In genomic region chr3:103048371-103048722, GRCh38 we compare ENCODE assay signal across 13 cellular contexts.
DNase-seq lines count a peak whose midpoint lies in the region; ATAC-seq and FAIRE-seq lines count a peak whose summit lies in the region.
"Had no signal": no experiment of that assay in that cellular context is flagged by ENCODE, and none has a peak within 500 bp of the region (broad histone marks: within the 10 kb centered on the region; RNA-seq: fewer than 3 reads in every experiment).

No MANE protein-coding gene starts in this region.

- H3K4me1 ChIP-seq in mesenchymal stem cell (ENCODE audit: control insufficient read depth, insufficient read depth, low read depth, low read length) (peaks cover 3% of the 10 kb centered on the region), small intestine (ENCODE audit: control insufficient read depth in 2 of 2, insufficient read depth in 1 of 2, low read depth in 1 of 2, low read length in 1 of 2) (peaks cover 2 to 7% of the 10 kb centered on the region in 2 donors)

- H3K36me3 ChIP-seq in mesenchymal stem cell (ENCODE audit: control insufficient read depth in 1 of 2, insufficient read depth in 2 of 2, low read depth in 1 of 2, low read length in 2 of 2) (no peaks in the 10 kb centered on the region), small intestine (ENCODE audit: control insufficient read depth in 2 of 2, insufficient read depth in 2 of 2, low read length in 2 of 2) (no peaks in the 10 kb centered on the region)

- no peak overlapping the region for H4K8ac ChIP-seq in mesenchymal stem cell (ENCODE audit: low read length)

- no peak overlapping the region for H2BK120ac ChIP-seq in mesenchymal stem cell (ENCODE audit: low read depth, low read length)

- H3K9me3 ChIP-seq in mesenchymal stem cell (ENCODE audit: control insufficient read depth, low read length) (no peaks in the 10 kb centered on the region), small intestine (ENCODE audit: control insufficient read depth, low read depth) (no peaks in the 10 kb centered on the region)

- no peak overlapping the region for H3K9ac ChIP-seq in mesenchymal stem cell (ENCODE audit: low read length)

- H3K79me1 ChIP-seq in mesenchymal stem cell (replicated peaks; ENCODE audit: low read length, poor library complexity, severe bottlenecking): no peaks in the 10 kb centered on the region

- no peak overlapping the region for H2AK5ac ChIP-seq in mesenchymal stem cell (ENCODE audit: low read length, severe bottlenecking)

- no peaks in the 10 kb centered on the region for H3K27me3 ChIP-seq in mesenchymal stem cell (ENCODE audit: control insufficient read depth in 1 of 2, insufficient read depth in 1 of 2, low read length in 2 of 2)
- H3K27me3 ChIP-seq in small intestine (ENCODE audit: control insufficient read depth in 2 of 2, insufficient read depth in 2 of 2, low read length in 2 of 2): no peaks in the 10 kb centered on the region

- no peak overlapping the region for H3K18ac ChIP-seq in mesenchymal stem cell (ENCODE audit: low read depth in 1 of 2, low read length in 2 of 2)

- no peak overlapping the region for H3K4me3 ChIP-seq in mesenchymal stem cell (ENCODE audit: insufficient read depth in 1 of 2, low read depth in 1 of 2, low read length in 2 of 2)
- H3K4me3 ChIP-seq in small intestine (ENCODE audit: low read depth in 1 of 2, low read length in 2 of 2): no peak overlapping the region

- no peak overlapping the region for H2BK12ac ChIP-seq in mesenchymal stem cell (ENCODE audit: low read length in 2 of 2)

- 3% methylated on average over 1 of the region's 1 CpG for WGBS in mesenchymal stem cell
- WGBS in small intestine, 3 donors: 5 to 10% (median 8%) methylated on average over 1 of the region's 1 CpG

- no peak for FAIRE-seq in small intestine (lab: Jason Lieb, UNC)
- FAIRE-seq: GM12891 had no signal

- H2AFZ ChIP-seq in mesenchymal stem cell (ENCODE audit: low read depth, low read length): no peak overlapping the region

- H3K4ac ChIP-seq in mesenchymal stem cell (ENCODE audit: low read depth in 1 of 2, low read length in 2 of 2): no peak overlapping the region

- H3K27ac ChIP-seq in mesenchymal stem cell (ENCODE audit: low read length, poor library complexity, severe bottlenecking): no peak overlapping the region
- H3K27ac ChIP-seq in small intestine (ENCODE audit: low read depth in 1 of 2, low read length in 1 of 2): no peak overlapping the region
- H3K27ac ChIP-seq: VCaP had no signal

- H3K4me2 ChIP-seq in mesenchymal stem cell (ENCODE audit: low read length, poor library complexity, severe bottlenecking): no peak overlapping the region

- H2BK5ac ChIP-seq in mesenchymal stem cell (ENCODE audit: low read depth, low read length, poor library complexity, severe bottlenecking): no peak overlapping the region

- H3K23ac ChIP-seq in mesenchymal stem cell (ENCODE audit: low read length in 2 of 2): no peak overlapping the region

- ATAC-seq in HG02610 (IDR thresholded peaks at IDR 0.05; ENCODE audit: unreplicated experiment): peak; percentile 84
- ATAC-seq in GM21381 (IDR thresholded peaks at IDR 0.05; ENCODE audit: unreplicated experiment): no peak
- no peak for ATAC-seq in HG03280 (IDR thresholded peaks at IDR 0.05; ENCODE audit: unreplicated experiment)

- no peak overlapping the region for H3K14ac ChIP-seq in mesenchymal stem cell (ENCODE audit: low read length in 2 of 2)

- H4K91ac ChIP-seq in mesenchymal stem cell (ENCODE audit: low read length): no peak overlapping the region

- no peak overlapping the region for H2BK15ac ChIP-seq in mesenchymal stem cell (ENCODE audit: low read depth, poor library complexity, severe bottlenecking)

- DNase-seq in DMS53 treated with DMSO at 0.1 percent for 48 hours (lab: John Stamatoyannopoulos, UW; ENCODE audit: unreplicated experiment) (peak; percentile 29), SKM-1 (lab: John Stamatoyannopoulos, UW; ENCODE audit: unreplicated experiment) (peak; percentile 17), mesenchymal stem cell (peak; percentile 0), NCI-H526 (lab: John Stamatoyannopoulos, UW) (no peak), small intestine (no peak)
- DNase-seq: CD4-positive, alpha-beta memory T cell; NCI-H1092 treated with DMSO at 0.1 percent for 48 hours; stimulated activated CD4-positive, alpha-beta T cell treated with anti-CD3 and anti-CD28 coated beads, Interleukin-12 subunit alpha, Interleukin-12 subunit beta, amount 100 ng/mL, for 4 hours had no signal

Comparison
In these comparisons a context has a peak if more than half of its experiments do, and no peak if none do; other contexts are left out.
1. DNase-seq: peak in DMS53 treated with DMSO at 0.1 percent for 48 hours (single experiment), SKM-1 (single experiment) and mesenchymal stem cell (single experiment); none in NCI-H526 (0 of 2) and small intestine (single experiment).